Comparison of ENCODE assay signal across 25 cellular contexts in genomic region chr4:57668621-57669020, GRCh38.
DNase-seq lines count a peak whose midpoint lies in the region; ATAC-seq, FAIRE-seq and TF ChIP-seq lines count a peak whose summit lies in the region.
"Had no signal": no experiment of that assay in that cellular context is flagged by ENCODE, and none has a peak within 500 bp of the region (broad histone marks: within the 10 kb centered on the region; RNA-seq: fewer than 3 reads in every experiment).

No MANE protein-coding gene starts in this region.

- H3K9me3 Mint-ChIP-seq in H9 (no peaks in the 10 kb centered on the region), neural progenitor cell (no peaks in the 10 kb centered on the region)

- no peak for ATAC-seq in left ventricle myocardium superior
- no peak for ATAC-seq in HG02798 (IDR thresholded peaks at IDR 0.05; ENCODE audit: poor library complexity, unreplicated experiment)
- no peak for ATAC-seq in GM18519 (IDR thresholded peaks at IDR 0.05; ENCODE audit: low FRiP score, unreplicated experiment)
- ATAC-seq: A549, HCT116 had no signal

- H3F3A ChIP-seq in neural progenitor cell (ENCODE audit: low read depth) = no peaks in the 10 kb centered on the region

- no peak overlapping the region for H3K23ac ChIP-seq in H9 (ENCODE audit: insufficient read length, low read depth, low read length)

- no peaks in the 10 kb centered on the region for H3K79me1 ChIP-seq in H9 (ENCODE audit: insufficient read depth, low read depth, low read length, poor library complexity, severe bottlenecking)

- H3K36me3 ChIP-seq in endothelial cell of umbilical vein (ENCODE audit: control insufficient read depth in 2 of 2, extremely low read depth in 1 of 2, insufficient read depth in 2 of 2, low read length in 2 of 2) (no peaks in the 10 kb centered on the region), neural progenitor cell (no peaks in the 10 kb centered on the region)
- H3K36me3 ChIP-seq: BE2C; BLaER1 treated with 17β-estradiol and CSF1 and Interleukin-3, amounts not matched to agents 10 nM and 100 nM had no signal

- no TSS peak for BruUV-seq in endothelial cell of umbilical vein (replicated peaks; lab: Mats Ljungman, UMichigan)

- H2BK5ac ChIP-seq in H9 (ENCODE audit: insufficient read length, low read length) = no peak overlapping the region

- no peak for TF ChIP-seq POLR2A in endothelial cell of umbilical vein (IDR thresholded peaks at IDR 0.05; ENCODE audit: low read depth, low read length)

- POLR2A ChIA-PET in endothelial cell of umbilical vein (lab: Charles Lee) = no interaction called here

- H3K27ac Mint-ChIP-seq in H9 (no peak overlapping the region), neural progenitor cell (no peak overlapping the region)
- H3K27ac Mint-ChIP-seq: CD14-positive monocyte; CD4-positive, alpha-beta T cell had no signal

- no peak overlapping the region for H2AK5ac ChIP-seq in H9 (ENCODE audit: insufficient read length, low read length)

- H3K27me3 ChIP-seq in H9 (ENCODE audit: insufficient read depth, low read length) (no peaks in the 10 kb centered on the region), endothelial cell of umbilical vein (ENCODE audit: control insufficient read depth in 2 of 2, insufficient read depth in 2 of 2, low read length in 2 of 2) (no peaks in the 10 kb centered on the region), neural progenitor cell (no peaks in the 10 kb centered on the region)
- H3K27me3 ChIP-seq: BE2C; BLaER1 treated with 17β-estradiol and CSF1 and Interleukin-3, amounts not matched to agents 10 nM and 100 nM had no signal

- H3K4me1 ChIP-seq in H9 (ENCODE audit: insufficient read depth, low read length) (no peaks in the 10 kb centered on the region), endothelial cell of umbilical vein (ENCODE audit: control insufficient read depth, extremely low read depth, insufficient read depth, low read length) (no peaks in the 10 kb centered on the region), neural progenitor cell (no peaks in the 10 kb centered on the region)
- H3K4me1 ChIP-seq: A549; BE2C; BLaER1 treated with 17β-estradiol and CSF1 and Interleukin-3, amounts not matched to agents 10 nM and 100 nM had no signal

- H3K27me3 Mint-ChIP-seq in H9 (ENCODE audit: low read depth) (no peaks in the 10 kb centered on the region), neural progenitor cell (ENCODE audit: insufficient read depth, low read depth) (no peaks in the 10 kb centered on the region)
- H3K27me3 Mint-ChIP-seq: CD4-positive, alpha-beta T cell had no signal

- H3K4me1 Mint-ChIP-seq in H9 = no peaks in the 10 kb centered on the region
- peaks cover 7% of the 10 kb centered on the region for H3K4me1 Mint-ChIP-seq in neural progenitor cell
- H3K4me1 Mint-ChIP-seq: CD14-positive monocyte; CD8-positive, alpha-beta memory T cell had no signal

- H2AFZ ChIP-seq in H9 (ENCODE audit: low read length) (no peak overlapping the region), endothelial cell of umbilical vein (ENCODE audit: low read depth, low read length) (no peak overlapping the region), neural progenitor cell (replicated peaks) (no peak overlapping the region)

- no peaks in the 10 kb centered on the region for H3K79me2 ChIP-seq in H9 (ENCODE audit: insufficient read depth, low read length)
- H3K79me2 ChIP-seq in endothelial cell of umbilical vein (ENCODE audit: control insufficient read depth, insufficient read depth, low read length) = no peaks in the 10 kb centered on the region
- H3K79me2 ChIP-seq in neural progenitor cell (ENCODE audit: low read depth) = no peaks in the 10 kb centered on the region

- H4K20me1 ChIP-seq in H9 (ENCODE audit: control insufficient read depth, insufficient read depth, insufficient read length) (no peaks in the 10 kb centered on the region), endothelial cell of umbilical vein (replicated peaks; ENCODE audit: control insufficient read depth, extremely low read depth, insufficient read depth, low read length) (no peaks in the 10 kb centered on the region), neural progenitor cell (ENCODE audit: low read depth) (no peaks in the 10 kb centered on the region)
- H4K20me1 ChIP-seq: BLaER1 treated with 17β-estradiol and CSF1 and Interleukin-3, amounts not matched to agents 10 nM and 100 nM had no signal

- FAIRE-seq in endothelial cell of umbilical vein (lab: Jason Lieb, UNC) = no peak
- FAIRE-seq in D721Med (lab: Jason Lieb, UNC) = no peak
- FAIRE-seq: A549, GM12891, GM18507, H1 had no signal

- dilution Hi-C loops in endothelial cell of umbilical vein (cut with MboI; ENCODE audit: extremely low pct_ligation_motif_present, low sequenced_read_pairs) = no loop called here

- no peaks in the 10 kb centered on the region for H3K23me2 ChIP-seq in H9 (ENCODE audit: insufficient read length, low read depth, low read length, poor library complexity, severe bottlenecking)

- CTCF ChIA-PET in endothelial cell of umbilical vein (lab: Charles Lee) = no interaction called here

- H3K27ac ChIP-seq in H9 (ENCODE audit: insufficient read length, low read depth, low read length) (no peak overlapping the region), endothelial cell of umbilical vein (ENCODE audit: insufficient read depth, low read depth, low read length) (no peak overlapping the region), neural progenitor cell (no peak overlapping the region)
- H3K27ac ChIP-seq: A549; BLaER1 treated with 17β-estradiol and CSF1 and Interleukin-3, amounts not matched to agents 10 nM and 100 nM had no signal

- no peak overlapping the region for H4K5ac ChIP-seq in H9 (ENCODE audit: insufficient read length, low read depth, low read length)

- H3K9ac ChIP-seq in H9 (ENCODE audit: extremely low read depth, insufficient read length, low read length) (no peak overlapping the region), endothelial cell of umbilical vein (replicated peaks; ENCODE audit: extremely low read depth, insufficient read depth, low read length) (no peak overlapping the region), neural progenitor cell (no peak overlapping the region)
- H3K9ac ChIP-seq: BLaER1 treated with 17β-estradiol and CSF1 and Interleukin-3, amounts not matched to agents 10 nM and 100 nM had no signal

- no peak overlapping the region for H3K18ac ChIP-seq in H9 (ENCODE audit: insufficient read length, low read depth, low read length)

- no peaks in the 10 kb centered on the region for H3K36me3 Mint-ChIP-seq in H9 (ENCODE audit: insufficient read depth in 1 of 3, low read depth in 3 of 3)
- no peaks in the 10 kb centered on the region for H3K36me3 Mint-ChIP-seq in neural progenitor cell
- H3K36me3 Mint-ChIP-seq: CD14-positive monocyte had no signal

- H3T11ph ChIP-seq in H9 (ENCODE audit: low read length) = no peak overlapping the region

- H2BK120ac ChIP-seq in H9 (ENCODE audit: low read depth, low read length, poor library complexity, severe bottlenecking) = no peak overlapping the region

- no peaks in the 10 kb centered on the region for H3K9me1 ChIP-seq in endothelial cell of umbilical vein (replicated peaks; ENCODE audit: control insufficient read depth, extremely low read depth, insufficient read depth, low read length)

- no peak overlapping the region for H4K8ac ChIP-seq in H9 (replicated peaks; ENCODE audit: insufficient read length, low read depth, low read length)

- H2BK20ac ChIP-seq in H9 (ENCODE audit: low read depth, low read length, poor library complexity, severe bottlenecking) = peak overlapping the region; percentile 45

- TF ChIP-seq CTCF in H9 (conservative IDR thresholded peaks at IDR 0.05) (no peak), endothelial cell of umbilical vein (IDR thresholded peaks at IDR 0.05; ENCODE audit: extremely low read depth in 1 of 2, insufficient read depth in 1 of 2, low read depth in 1 of 2, low read length in 2 of 2) (no peak), neural progenitor cell (IDR thresholded peaks at IDR 0.05) (no peak), D721Med (IDR thresholded peaks at IDR 0.05; ENCODE audit: insufficient read depth, missing control alignments) (no peak)

- H3K56ac ChIP-seq in H9 (ENCODE audit: insufficient read length, low read depth, low read length) = no peak overlapping the region

- no peak overlapping the region for H4K91ac ChIP-seq in H9 (ENCODE audit: insufficient read length, low read depth, low read length)

- DNase-seq in H9 (no peak), endothelial cell of umbilical vein (ENCODE audit: low read depth, low spot score) (peak; percentile 81), kidney tubule cell (ENCODE audit: low spot score) (peak; percentile 13), neural progenitor cell (ENCODE audit: low spot score) (peak; percentile 4), left ventricle myocardium superior (no peak), D721Med (ENCODE audit: insufficient read length, low spot score) (no peak)
- DNase-seq: 8988T; ACHN; AML-193; BE2C; CD4-positive, alpha-beta T cell; CD8-positive, alpha-beta memory T cell; DMS53; DMS79 treated with DMSO at 0.1 percent for 48 hours; GF-D8; H7 had no signal

- no peak overlapping the region for H3K4me3 ChIP-seq in endothelial cell of umbilical vein (replicated peaks in 1 of 3; ENCODE audit: insufficient read depth in 1 of 3, low read depth in 1 of 3, low read length in 3 of 3)
- H3K4me3 ChIP-seq in neural progenitor cell = no peak overlapping the region
- H3K4me3 ChIP-seq: A549; BLaER1 treated with 17β-estradiol and CSF1 and Interleukin-3, amounts not matched to agents 10 nM and 100 nM had no signal

- intact Hi-C loops in endothelial cell of umbilical vein (cut with micrococcal nuclease) = no loop called here
- intact Hi-C loops in left ventricle myocardium superior (cut with micrococcal nuclease) = no loop called here

- H3K4me2 ChIP-seq in H9 (ENCODE audit: insufficient read depth, insufficient read length, low read length) (no peak overlapping the region), endothelial cell of umbilical vein (ENCODE audit: insufficient read depth, low read length) (no peak overlapping the region), neural progenitor cell (no peak overlapping the region)
- H3K4me2 ChIP-seq: A549; BLaER1 treated with 17β-estradiol and CSF1 and Interleukin-3, amounts not matched to agents 10 nM and 100 nM had no signal

- no peak overlapping the region for H2BK15ac ChIP-seq in H9 (ENCODE audit: low read depth, low read length)

- WGBS in H9 (ENCODE audit: extremely low coverage, insufficient read length, low lambda C conversion rate) = no CpG with 5 or more reads among the region's 2 CpGs

- H3K4ac ChIP-seq in H9 (ENCODE audit: low read depth, low read length) = no peak overlapping the region

- H3K9me3 ChIP-seq in H9 (ENCODE audit: control insufficient read depth, low read depth, low read length) = no peaks in the 10 kb centered on the region
- no peaks in the 10 kb centered on the region for H3K9me3 ChIP-seq in endothelial cell of umbilical vein (replicated peaks; ENCODE audit: control insufficient read depth, insufficient read depth, low read length)
- H3K9me3 ChIP-seq in neural progenitor cell (ENCODE audit: low read depth) = no peaks in the 10 kb centered on the region
- H3K9me3 ChIP-seq: A549; BE2C; BLaER1 treated with 17β-estradiol and CSF1 and Interleukin-3, amounts not matched to agents 10 nM and 100 nM had no signal

- H2BK12ac ChIP-seq in H9 (ENCODE audit: insufficient read length, low read depth, low read length) = no peak overlapping the region

- H3K14ac ChIP-seq in H9 (ENCODE audit: insufficient read depth, low read length) = no peak overlapping the region

- no peak overlapping the region for H3K4me3 Mint-ChIP-seq in H9
- no peak overlapping the region for H3K4me3 Mint-ChIP-seq in neural progenitor cell
- H3K4me3 Mint-ChIP-seq: CD14-positive monocyte; CD4-positive, alpha-beta T cell; CD8-positive, alpha-beta memory T cell had no signal

Comparison
In these comparisons a context has a peak if more than half of its experiments do, and no peak if none do; other contexts are left out.
1. DNase-seq: peak in endothelial cell of umbilical vein (single experiment), kidney tubule cell (single experiment) and neural progenitor cell (single experiment); none in H9 (single experiment), left ventricle myocardium superior (single experiment) and D721Med (single experiment).